Comparison of ENCODE assay signal across 9 cellular contexts in genomic region chr10:80196950-80197315, GRCh38. TPM values are rescaled to one million over a fixed set of nuclear protein-coding genes. Genes with fewer than 3 reads are reported as not detected.
DNase-seq lines count a peak whose midpoint lies in the region; ATAC-seq and TF ChIP-seq lines count a peak whose summit lies in the region.
"Had no signal": no experiment of that assay in that cellular context is flagged by ENCODE, and none has a peak within 500 bp of the region (broad histone marks: within the 10 kb centered on the region; RNA-seq: fewer than 3 reads in every experiment).

No MANE protein-coding gene starts in this region.

- TF ChIP-seq CTCF in cardiac muscle cell (IDR thresholded peaks at IDR 0.05; ENCODE audit: low read depth, low read length) = no peak
- no peak for TF ChIP-seq CTCF in right lobe of liver (IDR thresholded peaks at IDR 0.05)

- H3K36me3 ChIP-seq in cardiac muscle cell = no peaks in the 10 kb centered on the region
- H3K36me3 ChIP-seq in SJCRH30 = no peaks in the 10 kb centered on the region
- H3K36me3 ChIP-seq in right lobe of liver = no peaks in the 10 kb centered on the region
- H3K36me3 ChIP-seq in urinary bladder (ENCODE audit: insufficient read depth) = no peaks in the 10 kb centered on the region

- intact Hi-C loops in Right ventricle myocardium inferior (cut with DNase I) = no loop called here
- intact Hi-C loops in right lobe of liver (cut with DNase I) = no loop called here

- H3K27me3 ChIP-seq in cardiac muscle cell (no peaks in the 10 kb centered on the region), SJCRH30 (no peaks in the 10 kb centered on the region), right lobe of liver (no peaks in the 10 kb centered on the region)

- H3K4me3 ChIP-seq in cardiac muscle cell (no peak overlapping the region), SJCRH30 (no peak overlapping the region), right lobe of liver (peak overlapping the region in 1 of 3 donors; percentile 43), urinary bladder (ENCODE audit: low read depth, low read length) (no peak overlapping the region)

- ATAC-seq in Right ventricle myocardium inferior (no peak), right lobe of liver (no peak)

- H3K27ac ChIP-seq in cardiac muscle cell (peak overlapping the region; percentile 73), SJCRH30 (peak overlapping the region; percentile 27; the same call in 1 of the 2 replicates), right lobe of liver (peak overlapping the region; percentile 86 to 99 (median 98)), urinary bladder (ENCODE audit: low read depth) (peak overlapping the region; percentile 15)

- no peak for DNase-seq in cardiac muscle cell (ENCODE audit: low read depth in 1 of 2, low spot score in 1 of 2)
- no peak for DNase-seq in Right ventricle myocardium inferior (ENCODE audit: missing footprints)
- DNase-seq in SJCRH30 = no peak
- DNase-seq in right lobe of liver = no peak
- DNase-seq in DMS79 treated with DMSO at 0.1 percent for 48 hours (lab: John Stamatoyannopoulos, UW) = no peak
- DNase-seq in NCI-H1417 (lab: John Stamatoyannopoulos, UW) = no peak
- no peak for DNase-seq in stimulated activated CD4-positive, alpha-beta T cell treated with anti-CD3 and anti-CD28 coated beads, Interleukin-1b, Interleukin-23, amount 100 ng/mL, for 48 hours
- DNase-seq: anterior cingulate cortex had no signal

- H3K4me1 ChIP-seq in cardiac muscle cell (ENCODE audit: low read depth) = peaks cover 45% of the 10 kb centered on the region
- peaks cover 33% of the 10 kb centered on the region for H3K4me1 ChIP-seq in SJCRH30
- H3K4me1 ChIP-seq in right lobe of liver = peaks cover 2 to 54% (median 22%) of the 10 kb centered on the region in 4 donors
- peaks cover 4% of the 10 kb centered on the region for H3K4me1 ChIP-seq in urinary bladder (ENCODE audit: insufficient read depth)

- no peak for TF ChIP-seq POLR2A in right lobe of liver (IDR thresholded peaks at IDR 0.05)

- WGBS in right lobe of liver (ENCODE audit: insufficient coverage, low coverage, low lambda C conversion rate, missing lambda C conversion rate) = 45% methylated on average over 2 of the region's 2 CpGs
- 83% methylated on average over 2 of the region's 2 CpGs for WGBS in urinary bladder

- H3K9me3 ChIP-seq in cardiac muscle cell (ENCODE audit: low read depth) (no peaks in the 10 kb centered on the region), SJCRH30 (replicated peaks) (no peaks in the 10 kb centered on the region; the same call in 1 of the 2 replicates), right lobe of liver (no peaks in the 10 kb centered on the region)

RNA-seq across cellular contexts. Expression of gene ANXA11, which starts 8.4 kb away (rescaled TPM):
- 74.4 and 80.2 TPM in 2 replicates for total RNA-seq in cardiac muscle cell
- polyA plus RNA-seq in cardiac muscle cell = 82.4 and 112 TPM in 2 replicates
- total RNA-seq in Right ventricle myocardium inferior = 420 TPM
- 36.2 and 39.5 TPM in 2 replicates for total RNA-seq in SJCRH30 (2014; rRNA removed; shearing (Covaris generic))
- 100 to 1,000 TPM in 1 of 6 experiments, 10 to 100 TPM in 5; 41.7 to 100 (median 55.6) TPM for total RNA-seq in right lobe of liver
- total RNA-seq in urinary bladder = 41.8 TPM
- polyA plus RNA-seq in urinary bladder = 114 TPM

Comparison
In these comparisons a context has a peak if more than half of its experiments do, and no peak if none do; other contexts are left out.
1. H3K27ac ChIP-seq: peak in every context shown above with its lines; median percentile 98 in right lobe of liver; 73 in cardiac muscle cell; 27 in SJCRH30; 15 in urinary bladder.